13 cellular contexts compared by ENCODE assay signal in the genomic region with DNA sequence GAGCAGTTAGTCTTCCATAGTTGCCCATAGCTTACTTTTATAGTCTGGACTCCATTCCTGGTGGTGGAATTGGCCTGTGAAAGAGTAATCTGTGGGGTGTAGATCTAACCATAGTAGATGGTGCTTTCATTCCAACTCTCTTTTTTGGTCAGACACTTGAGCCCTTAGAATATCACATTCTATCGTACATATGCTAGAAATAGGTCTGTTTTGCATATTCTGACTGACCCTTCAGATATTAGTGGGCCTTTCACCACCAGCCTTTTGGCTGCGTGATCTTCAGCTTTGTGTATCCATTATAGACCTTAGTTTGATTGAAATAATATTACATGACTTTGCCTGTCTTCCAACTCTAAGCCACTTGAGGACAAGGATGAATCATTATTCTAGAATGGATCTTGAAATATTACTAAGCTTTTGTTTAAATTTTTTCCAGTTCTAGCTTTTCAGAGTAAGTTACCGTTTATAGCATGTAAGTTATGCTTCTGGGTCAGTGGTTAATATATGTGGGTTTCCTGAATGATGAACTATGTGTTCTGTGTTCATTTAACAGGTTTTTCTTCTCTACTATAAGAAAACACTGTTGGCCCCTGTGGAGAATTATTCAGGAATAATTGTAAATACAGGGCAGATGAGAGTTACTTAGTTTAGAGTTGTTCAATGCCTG. TPM values are rescaled to one million over a fixed set of nuclear protein-coding genes. Genes with fewer than 3 reads are reported as not detected.
A peak's percentile ranks its signal among the peaks of the same experiment; 100 is the strongest.
DNase-seq lines count a peak whose midpoint lies in the region; ATAC-seq and TF ChIP-seq lines count a peak whose summit lies in the region.
"Had no signal": no experiment of that assay in that cellular context is flagged by ENCODE, and none has a peak within 500 bp of the region (broad histone marks: within the 10 kb centered on the region; RNA-seq: fewer than 3 reads in every experiment).

No MANE protein-coding gene starts in this region.

- no peak overlapping the region for H3K9ac ChIP-seq in neural progenitor cell

- no peak overlapping the region for H3K4me3 Mint-ChIP-seq in T-helper 2 cell treated with Interferon-gamma antibody and Interleukin-4, amounts not matched to agents 5 μg/mL and 100 μg/mL, for 36 hours
- no peak overlapping the region for H3K4me3 Mint-ChIP-seq in neural progenitor cell
- H3K4me3 Mint-ChIP-seq: neural crest cell; T-helper 1 cell treated with Interleukin-12 subunit alpha and Interleukin-12 subunit beta and Interleukin-4 antibody, amounts not matched to agents 30 μg/mL and 1 μg/mL, for 36 hours had no signal

- H3K27ac ChIP-seq in OCI-LY7 (ENCODE audit: low read depth, low read length, poor library complexity, severe bottlenecking) (no peak overlapping the region), neural progenitor cell (no peak overlapping the region), tibial artery (no peak overlapping the region)

- H3F3A ChIP-seq in neural progenitor cell (ENCODE audit: low read depth): no peaks in the 10 kb centered on the region

- H3K27ac Mint-ChIP-seq in T-helper 2 cell treated with Interferon-gamma antibody and Interleukin-4, amounts not matched to agents 5 μg/mL and 100 μg/mL, for 36 hours: peak overlapping the region; percentile 7
- H3K27ac Mint-ChIP-seq in neural progenitor cell: no peak overlapping the region
- H3K27ac Mint-ChIP-seq: T-helper 1 cell treated with Interleukin-12 subunit alpha and Interleukin-12 subunit beta and Interleukin-4 antibody, amounts not matched to agents 30 μg/mL and 1 μg/mL, for 36 hours had no signal

- H3K9me2 ChIP-seq in OCI-LY7 (ENCODE audit: insufficient read depth, low read length): no peaks in the 10 kb centered on the region

- POLR2A ChIA-PET in OCI-LY7 (lab: Charles Lee): interaction anchor here (0.6 to 1.4 kb wide), 5 partner anchors 9 to 1185 kb away, joined by 3 to 4 read pairs (median 3); no protein-coding TSS in a partner anchor

- no peak overlapping the region for H3K4me2 ChIP-seq in OCI-LY7 (ENCODE audit: low read length)
- peak overlapping the region; percentile 2 for H3K4me2 ChIP-seq in neural progenitor cell

- H3K27me3 Mint-ChIP-seq in T-helper 2 cell treated with Interferon-gamma antibody and Interleukin-4, amounts not matched to agents 5 μg/mL and 100 μg/mL, for 36 hours (ENCODE audit: low read depth): no peaks in the 10 kb centered on the region
- no peaks in the 10 kb centered on the region for H3K27me3 Mint-ChIP-seq in neural progenitor cell (ENCODE audit: insufficient read depth, low read depth)

- H3K36me3 ChIP-seq in OCI-LY7 (ENCODE audit: insufficient read depth, low read length) (peaks cover 65% of the 10 kb centered on the region), neural progenitor cell (no peaks in the 10 kb centered on the region), tibial artery (no peaks in the 10 kb centered on the region)

- peaks cover 92% of the 10 kb centered on the region for H3K79me2 ChIP-seq in OCI-LY7 (ENCODE audit: insufficient read depth, low read depth, low read length)
- H3K79me2 ChIP-seq in neural progenitor cell (ENCODE audit: low read depth): peaks cover 100% of the 10 kb centered on the region

- no peak for DNase-seq in T-helper 2 cell treated with Interferon-gamma antibody and Interleukin-4, amounts not matched to agents 5 μg/mL and 100 μg/mL, for 36 hours (ENCODE audit: low spot score)
- DNase-seq in T-helper 2 cell: no peak
- DNase-seq in OCI-LY7 (ENCODE audit: low spot score): no peak
- no peak for DNase-seq in neural progenitor cell (ENCODE audit: low spot score)
- no peak for DNase-seq in activated CD4-positive, CD25-positive, alpha-beta regulatory T cell treated with anti-CD3 and anti-CD28 coated beads, Interleukin-2, amount 50 U/mL, for 72 hours
- DNase-seq in tibial artery: no peak
- DNase-seq: DND-41; stimulated activated CD4-positive, alpha-beta T cell treated with anti-CD3 and anti-CD28 coated beads, Interleukin-12 subunit alpha, Interleukin-12 subunit beta, amount 100 ng/mL, for 4 hours; stimulated activated CD8-positive, alpha-beta memory T cell treated with anti-CD3 and anti-CD28 coated beads, Interleukin-4, amount 100 ng/mL, for 48 hours had no signal

- CTCF ChIA-PET in OCI-LY7 (lab: Charles Lee; ENCODE audit: unreplicated experiment): no interaction called here

- H3K27me3 ChIP-seq in neural progenitor cell: no peaks in the 10 kb centered on the region
- no peaks in the 10 kb centered on the region for H3K27me3 ChIP-seq in tibial artery

- TF ChIP-seq CTCF in OCI-LY7 (conservative IDR thresholded peaks at IDR 0.05; ENCODE audit: low read length) (no peak), neural progenitor cell (IDR thresholded peaks at IDR 0.05) (no peak), tibial artery (IDR thresholded peaks at IDR 0.05) (no peak)

- BruUV-seq in OCI-LY7 (replicated peaks; lab: Mats Ljungman, UMichigan): TSS peak; percentile 0

- H3K9me3 ChIP-seq in OCI-LY7 (ENCODE audit: low read length) (no peaks in the 10 kb centered on the region), neural progenitor cell (ENCODE audit: low read depth) (no peaks in the 10 kb centered on the region), tibial artery (no peaks in the 10 kb centered on the region)

- H3K9me3 Mint-ChIP-seq in T-helper 2 cell treated with Interferon-gamma antibody and Interleukin-4, amounts not matched to agents 5 μg/mL and 100 μg/mL, for 36 hours: no peaks in the 10 kb centered on the region
- peaks cover 15% of the 10 kb centered on the region for H3K9me3 Mint-ChIP-seq in neural progenitor cell
- H3K9me3 Mint-ChIP-seq: neural crest cell; T-helper 1 cell treated with Interleukin-12 subunit alpha and Interleukin-12 subunit beta and Interleukin-4 antibody, amounts not matched to agents 30 μg/mL and 1 μg/mL, for 36 hours had no signal

- intact Hi-C loops in OCI-LY7 (cut with micrococcal nuclease; ENCODE audit: unreplicated experiment) (no loop called here), tibial artery (cut with DNase I; ENCODE audit: low total_unique reads) (no loop called here)

- H3K4me3 ChIP-seq in OCI-LY7 (ENCODE audit: low read depth, low read length, poor library complexity, severe bottlenecking) (no peak overlapping the region), neural progenitor cell (no peak overlapping the region), tibial artery (no peak overlapping the region)

- H3K36me3 Mint-ChIP-seq in T-helper 2 cell treated with Interferon-gamma antibody and Interleukin-4, amounts not matched to agents 5 μg/mL and 100 μg/mL, for 36 hours (ENCODE audit: low read depth): peaks cover 31% of the 10 kb centered on the region
- H3K36me3 Mint-ChIP-seq in neural progenitor cell: peaks cover 46% of the 10 kb centered on the region

- H4K20me1 ChIP-seq in OCI-LY7 (ENCODE audit: insufficient read depth, low read length): peaks cover 11% of the 10 kb centered on the region
- H4K20me1 ChIP-seq in neural progenitor cell (ENCODE audit: low read depth): peaks cover 76% of the 10 kb centered on the region

- peaks cover 46% of the 10 kb centered on the region for H3K4me1 Mint-ChIP-seq in T-helper 2 cell treated with Interferon-gamma antibody and Interleukin-4, amounts not matched to agents 5 μg/mL and 100 μg/mL, for 36 hours (ENCODE audit: low read depth)
- H3K4me1 Mint-ChIP-seq in neural progenitor cell: peaks cover 11% of the 10 kb centered on the region

- no peak overlapping the region for H2AFZ ChIP-seq in OCI-LY7 (ENCODE audit: low read length)
- H2AFZ ChIP-seq in neural progenitor cell (replicated peaks): no peak overlapping the region

- ATAC-seq in GM19455 (IDR thresholded peaks at IDR 0.05; ENCODE audit: unreplicated experiment) (peak; percentile 50), HG03039 (IDR thresholded peaks at IDR 0.05; ENCODE audit: unreplicated experiment) (no peak)

- H3K4me1 ChIP-seq in OCI-LY7 (ENCODE audit: insufficient read depth, low read length, poor library complexity, severe bottlenecking) (no peaks in the 10 kb centered on the region), neural progenitor cell (peaks cover 7% of the 10 kb centered on the region), tibial artery (peaks cover 0 to 75% (median 33%) of the 10 kb centered on the region in 4 donors)

RNA-seq across cellular contexts. Expression of a gene that starts 8.7 kb away (rescaled TPM):
- 24.5 and 30.1 TPM in 2 replicates for total RNA-seq in OCI-LY7 (2014; rRNA removed; shearing (Covaris generic))
- total RNA-seq in OCI-LY7 (2022) (129 and 143 TPM in 2 replicates), neural progenitor cell (ENCODE audit: low replicate concordance) (47.5 and 51.2 TPM in 2 replicates)
